In the genomic region with DNA sequence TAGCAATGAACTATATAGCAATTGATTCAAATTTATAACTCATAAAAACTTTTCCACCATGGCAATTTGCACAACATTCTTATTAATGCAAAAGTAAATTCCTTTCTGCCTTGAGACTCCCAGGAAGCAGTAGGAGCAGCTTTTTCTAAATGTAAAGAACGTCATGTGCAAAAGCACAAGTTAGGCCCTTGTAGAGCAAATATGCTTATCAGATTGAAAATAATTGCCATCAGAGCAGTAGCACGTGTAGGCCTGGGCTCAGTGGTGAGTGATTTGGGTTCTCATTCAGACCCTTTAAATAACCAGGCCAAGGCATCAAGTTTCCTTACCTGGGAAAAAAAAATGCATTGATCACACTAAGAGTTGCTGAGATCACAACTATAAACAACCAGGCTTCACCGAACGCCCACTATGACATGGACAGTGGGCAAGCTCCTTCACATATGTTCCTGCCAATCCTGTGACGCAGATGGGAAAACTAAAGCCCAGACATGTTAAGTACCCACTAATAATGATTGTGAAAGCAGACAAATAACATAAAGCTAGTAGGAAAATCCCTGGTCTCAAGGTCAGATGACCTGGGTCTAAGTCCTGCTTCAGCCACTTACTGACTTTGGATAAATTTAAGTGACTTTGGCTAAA, we compare ENCODE assay signal across 14 cellular contexts. TPM values are rescaled to one million over a fixed set of nuclear protein-coding genes. Genes with fewer than 3 reads are reported as not detected.
DNase-seq lines count a peak whose midpoint lies in the region; ATAC-seq and TF ChIP-seq lines count a peak whose summit lies in the region.
"Had no signal": no experiment of that assay in that cellular context is flagged by ENCODE, and none has a peak within 500 bp of the region (broad histone marks: within the 10 kb centered on the region; RNA-seq: fewer than 3 reads in every experiment).

No MANE protein-coding gene starts in this region.

- peaks cover 54% of the 10 kb centered on the region for H3K4me1 Mint-ChIP-seq in CD14-positive monocyte

- H3K36me3 ChIP-seq in adrenal gland (replicated peaks in 1 of 2) (no peaks in the 10 kb centered on the region), hepatocyte (replicated peaks; ENCODE audit: insufficient read depth, low read depth) (no peaks in the 10 kb centered on the region)

- intact Hi-C loops in CD14-positive monocyte (cut with micrococcal nuclease) = no loop called here
- intact Hi-C loops in adrenal gland (cut with DNase I) = no loop called here

- H3K27me3 Mint-ChIP-seq in CD14-positive monocyte (ENCODE audit: low read depth in 3 of 3) = peaks cover 1 to 5% (median 2%) of the 10 kb centered on the region in 3 donors
- H3K27me3 Mint-ChIP-seq: activated naive CD4-positive, alpha-beta T cell treated with anti-CD3 and anti-CD28 coated beads, Interleukin-2, amount 10 ng/mL, durations not matched to agents 7 days and 5 days; central memory CD8-positive, alpha-beta T cell had no signal

- no peak overlapping the region for H2AFZ ChIP-seq in hepatocyte

- H3K9me2 ChIP-seq in hepatocyte (replicated peaks; ENCODE audit: insufficient read depth) = no peaks in the 10 kb centered on the region

- peak overlapping the region; percentile 48 to 79 (median 71) for H3K27ac ChIP-seq in adrenal gland
- H3K27ac ChIP-seq in hepatocyte = peak overlapping the region; percentile 69

- peak overlapping the region in 1 of 2 donors; percentile 21 for H3K4me3 Mint-ChIP-seq in CD14-positive monocyte
- H3K4me3 Mint-ChIP-seq: activated naive CD4-positive, alpha-beta T cell treated with anti-CD3 and anti-CD28 coated beads, Interleukin-2, amount 10 ng/mL, durations not matched to agents 7 days and 5 days; central memory CD8-positive, alpha-beta T cell had no signal

- no peaks in the 10 kb centered on the region for H3K9me3 ChIP-seq in adrenal gland (replicated peaks in 1 of 3)
- H3K9me3 ChIP-seq in hepatocyte (ENCODE audit: low read depth) = no peaks in the 10 kb centered on the region
- H3K9me3 ChIP-seq: BLaER1 treated with 17β-estradiol and CSF1 and Interleukin-3, amounts not matched to agents 10 nM and 100 nM; tibial nerve had no signal

- peak overlapping the region in 6 of 7 donors; percentile 43 to 87 (median 74) for H3K27ac Mint-ChIP-seq in CD14-positive monocyte
- H3K27ac Mint-ChIP-seq: activated naive CD4-positive, alpha-beta T cell treated with anti-CD3 and anti-CD28 coated beads, Interleukin-2, amount 10 ng/mL, durations not matched to agents 7 days and 5 days had no signal

- H3K9me3 Mint-ChIP-seq in CD14-positive monocyte = no peaks in the 10 kb centered on the region
- H3K9me3 Mint-ChIP-seq: activated naive CD4-positive, alpha-beta T cell treated with anti-CD3 and anti-CD28 coated beads, Interleukin-2, amount 10 ng/mL, durations not matched to agents 7 days and 5 days; central memory CD8-positive, alpha-beta T cell had no signal

- TF ChIP-seq CTCF in CD14-positive monocyte (IDR thresholded peaks at IDR 0.05) (no peak), adrenal gland (IDR thresholded peaks at IDR 0.05) (no peak), hepatocyte (IDR thresholded peaks at IDR 0.05; ENCODE audit: poor library complexity) (no peak), retinal pigment epithelial cell (conservative IDR thresholded peaks at IDR 0.05; ENCODE audit: low read depth, low read length) (no peak)

- no peak for TF ChIP-seq POLR2A in adrenal gland (IDR thresholded peaks at IDR 0.05)

- no peaks in the 10 kb centered on the region for H3K27me3 ChIP-seq in adrenal gland
- no peaks in the 10 kb centered on the region for H3K27me3 ChIP-seq in hepatocyte
- H3K27me3 ChIP-seq: BLaER1 treated with 17β-estradiol and CSF1 and Interleukin-3, amounts not matched to agents 10 nM and 100 nM; tibial nerve had no signal

- H3K4me3 ChIP-seq in adrenal gland (no peak overlapping the region), hepatocyte (no peak overlapping the region), retinal pigment epithelial cell (ENCODE audit: low read length) (no peak overlapping the region)
- H3K4me3 ChIP-seq: BLaER1 treated with 17β-estradiol and CSF1 and Interleukin-3, amounts not matched to agents 10 nM and 100 nM; tibial nerve had no signal

- no peaks in the 10 kb centered on the region for H3K79me2 ChIP-seq in hepatocyte

- H4K20me1 ChIP-seq in hepatocyte (ENCODE audit: insufficient read depth, poor library complexity, severe bottlenecking) = no peaks in the 10 kb centered on the region

- peak overlapping the region; percentile 17 for H3K4me2 ChIP-seq in hepatocyte

- ATAC-seq in HG03139 (IDR thresholded peaks at IDR 0.05; ENCODE audit: unreplicated experiment) = no peak
- no peak for ATAC-seq in GM18858 (IDR thresholded peaks at IDR 0.05; ENCODE audit: unreplicated experiment)

- H3K36me3 Mint-ChIP-seq in CD14-positive monocyte = peaks cover 0 to 5% of the 10 kb centered on the region in 2 donors

- H3K4me1 ChIP-seq in adrenal gland (replicated peaks in 1 of 2) (peaks cover 27 to 36% of the 10 kb centered on the region in 2 donors), hepatocyte (ENCODE audit: insufficient read depth) (peaks cover 22% of the 10 kb centered on the region)

- DNase-seq in CD14-positive monocyte (ENCODE audit: low spot score) (no peak), adrenal gland (no peak), hepatocyte (ENCODE audit: low spot score) (no peak), retinal pigment epithelial cell (ENCODE audit: low read depth) (peak; percentile 88), NCI-H2107 (lab: John Stamatoyannopoulos, UW) (no peak)
- no peak for DNase-seq in stimulated activated CD4-positive, alpha-beta T cell treated with anti-CD3 and anti-CD28 coated beads, Interleukin-2, amount 100 ng/mL, for 24 hours
- DNase-seq: activated naive CD4-positive, alpha-beta T cell treated with anti-CD3 and anti-CD28 coated beads, Interleukin-2, amount 10 ng/mL, durations not matched to agents 7 days and 5 days; NCI-H1092 treated with DMSO at 0.1 percent for 48 hours; stimulated activated CD4-positive, alpha-beta T cell treated with anti-CD3 and anti-CD28 coated beads, Interleukin-15, amount 100 ng/mL, for 24 hours had no signal

- WGBS in adrenal gland, 4 donors = 69 to 77% (median 75%) methylated on average over 5 of the region's 5 CpGs
- WGBS in hepatocyte (ENCODE audit: low lambda C conversion rate, missing lambda C conversion rate) = 59% methylated on average over 5 of the region's 5 CpGs

RNA-seq across cellular contexts. Expression of gene SAR1A, which starts 22.1 kb away (rescaled TPM):
- polyA plus RNA-seq in CD14-positive monocyte = 10 to 100 TPM; 36.7 to 47.5 TPM
- total RNA-seq in adrenal gland = 100 to 1,000 TPM in 4 of 8 donors, 10 to 100 TPM in 4; 70.7 to 230 (median 114) TPM
- 100 to 1,000 TPM in 1 of 3 donors, 10 to 100 TPM in 2; 37.3 to 175 (median 41.2) TPM for polyA plus RNA-seq in adrenal gland
- total RNA-seq in hepatocyte = 141 and 164 TPM in 2 replicates
- polyA plus RNA-seq in hepatocyte = 106 and 131 TPM in 2 replicates

RNA-seq across cellular contexts. Expression of gene PPA1, which starts 40.8 kb away (rescaled TPM):
- 100 to 1,000 TPM; 112 to 125 TPM for polyA plus RNA-seq in CD14-positive monocyte
- total RNA-seq in adrenal gland = 100 to 1,000 TPM; 134 to 479 (median 169) TPM
- polyA plus RNA-seq in adrenal gland = 100 to 1,000 TPM in 1 of 3 donors, 10 to 100 TPM in 2; 96.9 to 600 (median 99.2) TPM
- 156 and 175 TPM in 2 replicates for total RNA-seq in hepatocyte
- 106 and 131 TPM in 2 replicates for polyA plus RNA-seq in hepatocyte

RNA-seq across cellular contexts. Expression of gene TYSND1, which starts 45.9 kb away (rescaled TPM):
- polyA plus RNA-seq in CD14-positive monocyte (10 to 100 TPM in 1 of 2 donors, 1 to 10 TPM in 1; 8.6 to 11.2 TPM), adrenal gland (10 to 100 TPM in 2 of 3 donors, 1 to 10 TPM in 1; 4.9 to 19.5 (median 19.3) TPM), hepatocyte (13.3 and 22.0 TPM in 2 replicates)
- total RNA-seq in adrenal gland (10 to 100 TPM in 7 of 8 donors, 1 to 10 TPM in 1; 4.1 to 33.1 (median 18.0) TPM), hepatocyte (12.1 and 12.6 TPM in 2 replicates)

RNA-seq across cellular contexts. Expression of gene AIFM2, which starts 59.8 kb away (rescaled TPM):
- polyA plus RNA-seq in CD14-positive monocyte (under 1 TPM; 0.28 to 0.41 TPM), adrenal gland (10 to 100 TPM in 2 of 3 donors, 1 to 10 TPM in 1; 8.9 to 31.2 (median 16.5) TPM), hepatocyte (11.8 and 16.1 TPM in 2 replicates)
- total RNA-seq in adrenal gland (10 to 100 TPM in 5 of 8 donors, 1 to 10 TPM in 3; 7.4 to 28.6 (median 11.2) TPM), hepatocyte (7.9 and 8.6 TPM in 2 replicates)
